In genomic region chr1:214215583-214215982, GRCh38 we compare ENCODE assay signal across 25 cellular contexts.
"Had no signal": no experiment of that assay in that cellular context is flagged by ENCODE, and none has a peak within 500 bp of the region (broad histone marks: within the 10 kb centered on the region; RNA-seq: fewer than 3 reads in every experiment).

No MANE protein-coding gene starts in this region.

- DNase-seq: activated CD4-positive, alpha-beta T cell treated with anti-CD3 and anti-CD28 coated beads for 1 hour; activated CD4-positive, alpha-beta T cell treated with anti-CD3 and anti-CD28 coated beads, Interleukin-2, amount 50 U/mL, for 1 hour; activated CD8-positive, alpha-beta T cell treated with anti-CD3 and anti-CD28 coated beads, Interleukin-2, amount 10 ng/mL, durations not matched to agents 7 days and 5 days; activated gamma-delta T cell treated with Interleukin-2 at 50 U/mL for 16 hours; aorta; effector memory CD4-positive, alpha-beta T cell; esophagus squamous epithelium; head of caudate nucleus; hypothalamus; left cardiac atrium; pancreas; psoas muscle; right cardiac atrium; stimulated activated CD4-positive, alpha-beta T cell treated with anti-CD3 and anti-CD28 coated beads, Interleukin-2, amount 100 ng/mL, for 24 hours; stimulated activated naive CD8-positive, alpha-beta T cell treated with anti-CD3 and anti-CD28 coated beads, Interleukin-15, amount 100 ng/mL, for 72 hours; T-cell; upper lobe of left lung had no signal

- H3K27ac ChIP-seq: esophagus squamous epithelium, gastroesophageal sphincter, psoas muscle, upper lobe of left lung had no signal

- ATAC-seq: activated CD8-positive, alpha-beta T cell treated with anti-CD3 and anti-CD28 coated beads, Interleukin-2, amount 10 ng/mL, durations not matched to agents 7 days and 5 days; gastroesophageal sphincter; left cardiac atrium; natural killer cell treated with Interleukin-12 subunit alpha and Interleukin-12 subunit beta and Interleukin-15 and Interleukin-18, amount 100 ng/mL, for 72 hours; right cardiac atrium; stimulated activated effector memory CD8-positive, alpha-beta T cell treated with anti-CD3 and anti-CD28 coated beads, Interleukin-12 subunit alpha, Interleukin-12 subunit beta, amount 100 ng/mL, for 72 hours; stimulated activated naive CD8-positive, alpha-beta T cell treated with anti-CD3 and anti-CD28 coated beads, Interleukin-15, amount 100 ng/mL, for 72 hours; T-cell had no signal

- H3K36me3 ChIP-seq: esophagus squamous epithelium, gastroesophageal sphincter, pancreas, upper lobe of left lung had no signal

- H3K27me3 ChIP-seq: pancreas, upper lobe of left lung had no signal

- H3K9me3 ChIP-seq: esophagus squamous epithelium, gastroesophageal sphincter, pancreas, psoas muscle, upper lobe of left lung had no signal

- H3K9me3 Mint-ChIP-seq: activated naive CD4-positive, alpha-beta T cell treated with anti-CD3 and anti-CD28 coated beads, Interleukin-2, amount 50 U/mL, for 24 hours; brain; natural killer cell treated with Interleukin-12 subunit alpha and Interleukin-12 subunit beta and Interleukin-15 and Interleukin-18, amount 100 ng/mL, for 72 hours; stimulated activated effector memory CD8-positive, alpha-beta T cell treated with anti-CD3 and anti-CD28 coated beads, Interleukin-12 subunit alpha, Interleukin-12 subunit beta, amount 100 ng/mL, for 72 hours; stimulated activated naive CD8-positive, alpha-beta T cell treated with anti-CD3 and anti-CD28 coated beads, Interleukin-15, amount 100 ng/mL, for 72 hours; T-cell; T-helper 2 cell treated with Interferon-gamma antibody and Interleukin-4, amounts not matched to agents 5 μg/mL and 100 μg/mL, for 36 hours had no signal

- H3K4me1 ChIP-seq: psoas muscle had no signal

- H3K27ac Mint-ChIP-seq: activated CD8-positive, alpha-beta T cell treated with anti-CD3 and anti-CD28 coated beads, Interleukin-2, amount 10 ng/mL, durations not matched to agents 7 days and 5 days; activated naive CD4-positive, alpha-beta T cell treated with anti-CD3 and anti-CD28 coated beads, Interleukin-2, amount 50 U/mL, for 24 hours; natural killer cell treated with Interleukin-12 subunit alpha and Interleukin-12 subunit beta and Interleukin-15 and Interleukin-18, amount 100 ng/mL, for 72 hours; stimulated activated effector memory CD8-positive, alpha-beta T cell treated with anti-CD3 and anti-CD28 coated beads, Interleukin-12 subunit alpha, Interleukin-12 subunit beta, amount 100 ng/mL, for 72 hours; T-cell; T-helper 2 cell treated with Interferon-gamma antibody and Interleukin-4, amounts not matched to agents 5 μg/mL and 100 μg/mL, for 36 hours had no signal

- FAIRE-seq: colon, endothelial cell of umbilical vein, pancreas had no signal

- H3K4me3 ChIP-seq: esophagus squamous epithelium, gastroesophageal sphincter, pancreas, psoas muscle, upper lobe of left lung had no signal

- H3K36me3 Mint-ChIP-seq: activated naive CD4-positive, alpha-beta T cell treated with anti-CD3 and anti-CD28 coated beads, Interleukin-2, amount 50 U/mL, for 24 hours; brain; natural killer cell treated with Interleukin-12 subunit alpha and Interleukin-12 subunit beta and Interleukin-15 and Interleukin-18, amount 100 ng/mL, for 72 hours; stimulated activated effector memory CD8-positive, alpha-beta T cell treated with anti-CD3 and anti-CD28 coated beads, Interleukin-12 subunit alpha, Interleukin-12 subunit beta, amount 100 ng/mL, for 72 hours; T-cell had no signal

- H3K4me1 Mint-ChIP-seq: stimulated activated effector memory CD8-positive, alpha-beta T cell treated with anti-CD3 and anti-CD28 coated beads, Interleukin-12 subunit alpha, Interleukin-12 subunit beta, amount 100 ng/mL, for 72 hours had no signal

- H3K4me3 Mint-ChIP-seq: activated CD8-positive, alpha-beta T cell treated with anti-CD3 and anti-CD28 coated beads, Interleukin-2, amount 10 ng/mL, durations not matched to agents 7 days and 5 days; activated naive CD4-positive, alpha-beta T cell treated with anti-CD3 and anti-CD28 coated beads, Interleukin-2, amount 50 U/mL, for 24 hours; natural killer cell treated with Interleukin-12 subunit alpha and Interleukin-12 subunit beta and Interleukin-15 and Interleukin-18, amount 100 ng/mL, for 72 hours; stimulated activated effector memory CD8-positive, alpha-beta T cell treated with anti-CD3 and anti-CD28 coated beads, Interleukin-12 subunit alpha, Interleukin-12 subunit beta, amount 100 ng/mL, for 72 hours; stimulated activated naive CD8-positive, alpha-beta T cell treated with anti-CD3 and anti-CD28 coated beads, Interleukin-15, amount 100 ng/mL, for 72 hours; T-cell; T-helper 2 cell treated with Interferon-gamma antibody and Interleukin-4, amounts not matched to agents 5 μg/mL and 100 μg/mL, for 36 hours had no signal
